Comparison of ENCODE assay signal across 2 cellular contexts in the genomic region with DNA sequence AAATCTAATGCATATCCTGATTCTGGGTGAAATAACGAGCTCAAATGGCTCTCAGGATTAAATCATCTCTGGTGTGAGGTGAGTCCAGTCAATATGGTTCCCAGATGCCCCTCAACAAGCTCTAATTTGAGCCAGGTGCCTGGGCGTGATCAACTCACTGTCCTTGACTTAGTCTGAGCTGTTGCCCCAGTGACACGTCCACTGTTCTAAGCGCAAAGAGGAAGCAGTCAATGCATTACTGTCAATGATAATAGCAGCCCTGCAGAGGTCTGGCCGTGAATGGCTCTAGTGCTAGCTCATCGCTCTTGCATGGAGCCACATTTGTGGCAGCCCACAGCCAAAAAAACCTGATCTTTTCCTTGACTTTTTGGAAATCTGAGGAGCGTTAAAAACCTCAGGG.
TF ChIP-seq lines count a peak whose summit lies in the region.

No MANE protein-coding gene starts in this region.

TF ChIP-seq in SK-N-SH, 30 proteins besides CTCF, POLR2A, EP300 and RAD21 (continued from another document):
- TF ChIP-seq MXI1 (IDR thresholded peaks at IDR 0.05; ENCODE audit: low read depth, low read length) (no peak), FOXM1 (IDR thresholded peaks at IDR 0.05; ENCODE audit: low read depth) (no peak), GATA2 (CRISPR knock-in tag; IDR thresholded peaks at IDR 0.05) (no peak), PBX3 (IDR thresholded peaks at IDR 0.05) (no peak), FOXJ3 (CRISPR knock-in tag; IDR thresholded peaks at IDR 0.05) (no peak), POLR2AphosphoS5 (IDR thresholded peaks at IDR 0.05; ENCODE audit: low read depth, low read length) (no peak), EZH2phosphoT487 (IDR thresholded peaks at IDR 0.05; ENCODE audit: borderline replicate concordance, low read depth) (no peak), MAX (IDR thresholded peaks at IDR 0.05; ENCODE audit: low read depth) (no peak), NFIC (IDR thresholded peaks at IDR 0.05; ENCODE audit: borderline replicate concordance) (no peak), GABPA (IDR thresholded peaks at IDR 0.05; ENCODE audit: low read depth) (no peak), RFX5 (IDR thresholded peaks at IDR 0.05; ENCODE audit: low read length) (no peak), TAF1 (IDR thresholded peaks at IDR 0.05; ENCODE audit: borderline replicate concordance, low read depth, low read length) (no peak), RCOR1 (IDR thresholded peaks at IDR 0.05; ENCODE audit: low read length) (no peak; the same call in 1 of the 2 replicates), USF2 (IDR thresholded peaks at IDR 0.05; ENCODE audit: borderline replicate concordance, low read depth, low read length) (no peak), TCF12 (IDR thresholded peaks at IDR 0.05) (no peak), ELF1 (IDR thresholded peaks at IDR 0.05) (no peak)
TF ChIP-seq in SK-N-SH: peak in this region for 0.

TF ChIP-seq in SK-N-SH treated with all-trans-retinoic acid at 6 μM for 48 hours, 23 proteins besides CTCF, POLR2A, EP300 and RAD21 (continued from another document):
- TF ChIP-seq POU6F1 (CRISPR knock-in tag; IDR thresholded peaks at IDR 0.05; ENCODE audit: borderline replicate concordance, low read depth): no peak
- TF ChIP-seq RARB (CRISPR knock-in tag; IDR thresholded peaks at IDR 0.05): no peak
- no peak for TF ChIP-seq ZNF70 (CRISPR knock-in tag; IDR thresholded peaks at IDR 0.05)
